20 cellular contexts compared by ENCODE assay signal in genomic region chr2:40115348-40115747, GRCh38.
DNase-seq lines count a peak whose midpoint lies in the region; ATAC-seq, FAIRE-seq and TF ChIP-seq lines count a peak whose summit lies in the region.
"Had no signal": no experiment of that assay in that cellular context is flagged by ENCODE, and none has a peak within 500 bp of the region (broad histone marks: within the 10 kb centered on the region; RNA-seq: fewer than 3 reads in every experiment).

No MANE protein-coding gene starts in this region.

- H3K9me3 Mint-ChIP-seq in HFFc6: peaks cover 10% of the 10 kb centered on the region; the same call in 1 of the 2 replicates
- H3K9me3 Mint-ChIP-seq in stimulated activated effector memory CD8-positive, alpha-beta T cell treated with anti-CD3 and anti-CD28 coated beads, Interleukin-12 subunit alpha, Interleukin-12 subunit beta, amount 100 ng/mL, for 72 hours: no peaks in the 10 kb centered on the region
- H3K9me3 Mint-ChIP-seq: CD4-positive, alpha-beta T cell had no signal

- peaks cover 0 to 3% of the 10 kb centered on the region in 2 experiments for H3K36me3 ChIP-seq in mesenchymal stem cell (ENCODE audit: control insufficient read depth in 1 of 2, insufficient read depth in 2 of 2, low read depth in 1 of 2, low read length in 2 of 2)

- no peak overlapping the region for H3K4me3 ChIP-seq in mesenchymal stem cell (ENCODE audit: insufficient read depth in 1 of 2, low read depth in 1 of 2, low read length in 2 of 2)
- H3K4me3 ChIP-seq: A549 had no signal

- H3K4me1 Mint-ChIP-seq in HFFc6 (ENCODE audit: low read depth): peaks cover 47% of the 10 kb centered on the region
- no peaks in the 10 kb centered on the region for H3K4me1 Mint-ChIP-seq in stimulated activated effector memory CD8-positive, alpha-beta T cell treated with anti-CD3 and anti-CD28 coated beads, Interleukin-12 subunit alpha, Interleukin-12 subunit beta, amount 100 ng/mL, for 72 hours

- no peak overlapping the region for H2BK120ac ChIP-seq in mesenchymal stem cell (ENCODE audit: low read depth, low read length)

- no peak overlapping the region for H3K4me3 Mint-ChIP-seq in HFFc6
- no peak overlapping the region for H3K4me3 Mint-ChIP-seq in stimulated activated effector memory CD8-positive, alpha-beta T cell treated with anti-CD3 and anti-CD28 coated beads, Interleukin-12 subunit alpha, Interleukin-12 subunit beta, amount 100 ng/mL, for 72 hours
- H3K4me3 Mint-ChIP-seq: CD4-positive, alpha-beta T cell had no signal

- WGBS in mesenchymal stem cell: 95% methylated on average over 12 of the region's 12 CpGs

- H2BK12ac ChIP-seq in mesenchymal stem cell (ENCODE audit: low read length in 2 of 2): no peak overlapping the region

- H3K9me3 ChIP-seq in mesenchymal stem cell (ENCODE audit: control insufficient read depth, low read length): no peaks in the 10 kb centered on the region
- H3K9me3 ChIP-seq: A549, Caco-2 had no signal

- no peak overlapping the region for H2AK5ac ChIP-seq in mesenchymal stem cell (ENCODE audit: low read length, severe bottlenecking)

- H3K4me1 ChIP-seq in mesenchymal stem cell (ENCODE audit: control insufficient read depth, insufficient read depth, low read depth, low read length): no peaks in the 10 kb centered on the region
- H3K4me1 ChIP-seq: A549, Caco-2 had no signal

- no peak overlapping the region for H3K4me2 ChIP-seq in mesenchymal stem cell (ENCODE audit: low read length, poor library complexity, severe bottlenecking)
- H3K4me2 ChIP-seq: A549 had no signal

- peaks cover 1% of the 10 kb centered on the region; the same call in 1 of the 2 replicates for H3K27me3 Mint-ChIP-seq in HFFc6 (ENCODE audit: insufficient read depth)
- H3K27me3 Mint-ChIP-seq: CD4-positive, alpha-beta T cell had no signal

- H3K4ac ChIP-seq in mesenchymal stem cell (ENCODE audit: low read depth in 1 of 2, low read length in 2 of 2): no peak overlapping the region

- no peak overlapping the region for H3K18ac ChIP-seq in mesenchymal stem cell (ENCODE audit: low read depth in 1 of 2, low read length in 2 of 2)

- no peak overlapping the region for H3K14ac ChIP-seq in mesenchymal stem cell (ENCODE audit: low read length in 2 of 2)

- H3K9ac ChIP-seq in mesenchymal stem cell (ENCODE audit: low read length): no peak overlapping the region

- TF ChIP-seq CTCF in HFFc6 (IDR thresholded peaks at IDR 0.05): no peak

- no peaks in the 10 kb centered on the region for H3K27me3 ChIP-seq in mesenchymal stem cell (ENCODE audit: control insufficient read depth in 1 of 2, insufficient read depth in 1 of 2, low read length in 2 of 2)

- DNase-seq in Right ventricle myocardium inferior (ENCODE audit: missing footprints) (peak; percentile 67), left ventricle myocardium superior (no peak), HFFc6 (no peak), mesenchymal stem cell (no peak), GM19239 (ENCODE audit: insufficient read length, low spot score) (no peak)
- no peak for DNase-seq in stimulated activated effector memory CD8-positive, alpha-beta T cell treated with anti-CD3 and anti-CD28 coated beads, Interleukin-12 subunit alpha, Interleukin-12 subunit beta, amount 100 ng/mL, for 72 hours (ENCODE audit: low spot score in 2 of 2)
- DNase-seq: AML-193; Caco-2; CD4-positive, alpha-beta T cell; GOT3; H7 had no signal

- FAIRE-seq in GM19239 (lab: Jason Lieb, UNC): no peak
- FAIRE-seq: A549, D721Med, G401.6, GM12891, GM18507 had no signal

- H3K27ac ChIP-seq in mesenchymal stem cell (ENCODE audit: low read length, poor library complexity, severe bottlenecking): no peak overlapping the region
- H3K27ac ChIP-seq: 22Rv1, A549, C4-2B had no signal

- peak overlapping the region; percentile 12 for H2BK15ac ChIP-seq in mesenchymal stem cell (ENCODE audit: low read depth, poor library complexity, severe bottlenecking)

- no peak overlapping the region for H4K8ac ChIP-seq in mesenchymal stem cell (ENCODE audit: low read length)

- intact Hi-C loops in Right ventricle myocardium inferior (cut with DNase I) (no loop called here), left ventricle myocardium superior (cut with micrococcal nuclease) (no loop called here)

- 0 out of 2 replicates have a peak overlapping the region, but pooled peaks have one; percentile 48 for H3K27ac Mint-ChIP-seq in HFFc6
- H3K27ac Mint-ChIP-seq in stimulated activated effector memory CD8-positive, alpha-beta T cell treated with anti-CD3 and anti-CD28 coated beads, Interleukin-12 subunit alpha, Interleukin-12 subunit beta, amount 100 ng/mL, for 72 hours: no peak overlapping the region
- H3K27ac Mint-ChIP-seq: CD4-positive, alpha-beta T cell had no signal

- ATAC-seq in Right ventricle myocardium inferior: no peak
- ATAC-seq in left ventricle myocardium superior: no peak
- ATAC-seq in stimulated activated effector memory CD8-positive, alpha-beta T cell treated with anti-CD3 and anti-CD28 coated beads, Interleukin-12 subunit alpha, Interleukin-12 subunit beta, amount 100 ng/mL, for 72 hours: peak; percentile 26
- no peak for ATAC-seq in HG03045 (IDR thresholded peaks at IDR 0.05; ENCODE audit: unreplicated experiment)
- ATAC-seq: A549, HCT116 had no signal

- no peaks in the 10 kb centered on the region for H3K79me1 ChIP-seq in mesenchymal stem cell (replicated peaks; ENCODE audit: low read length, poor library complexity, severe bottlenecking)

- H2BK5ac ChIP-seq in mesenchymal stem cell (ENCODE audit: low read depth, low read length, poor library complexity, severe bottlenecking): no peak overlapping the region

- H4K91ac ChIP-seq in mesenchymal stem cell (ENCODE audit: low read length): no peak overlapping the region

- no peak overlapping the region for H3K23ac ChIP-seq in mesenchymal stem cell (ENCODE audit: low read length in 2 of 2)

- peaks cover 55% of the 10 kb centered on the region for H3K36me3 Mint-ChIP-seq in HFFc6 (ENCODE audit: low read depth)
- H3K36me3 Mint-ChIP-seq in stimulated activated effector memory CD8-positive, alpha-beta T cell treated with anti-CD3 and anti-CD28 coated beads, Interleukin-12 subunit alpha, Interleukin-12 subunit beta, amount 100 ng/mL, for 72 hours: no peaks in the 10 kb centered on the region

- H2AFZ ChIP-seq in mesenchymal stem cell (ENCODE audit: low read depth, low read length): no peak overlapping the region
